ENCODE assay signal across 1 cellular context in genomic region chr11:47269829-47270305, GRCh38.
A peak's percentile ranks its signal among the peaks of the same experiment; 100 is the strongest.
TF ChIP-seq lines count a peak whose summit lies in the region.

Gene MADD, plus strand, starts transcription at chr11:47270133.

TF ChIP-seq in IMR-90, 13 proteins besides CTCF, POLR2A, EP300 and RAD21:
- TF ChIP-seq SMC3 (IDR thresholded peaks at IDR 0.05; ENCODE audit: low read depth, low read length) (no peak), NFE2L2 (IDR thresholded peaks at IDR 0.05; ENCODE audit: low read depth, low read length) (no peak), CHD1 (IDR thresholded peaks at IDR 0.05; ENCODE audit: low read depth, low read length) (no peak), MAZ (IDR thresholded peaks at IDR 0.05; ENCODE audit: borderline replicate concordance, low read depth, low read length) (peak; percentile 57; the same call in 1 of the 2 replicates), USF2 (IDR thresholded peaks at IDR 0.05; ENCODE audit: low read depth, low read length) (no peak), RCOR1 (IDR thresholded peaks at IDR 0.05; ENCODE audit: insufficient replicate concordance, low read length) (no peak), BHLHE40 (IDR thresholded peaks at IDR 0.05; ENCODE audit: low read depth, low read length) (peak; percentile 85), MXI1 (IDR thresholded peaks at IDR 0.05; ENCODE audit: borderline replicate concordance, low read depth, low read length) (no peak), FOS (IDR thresholded peaks at IDR 0.05; ENCODE audit: low read depth, low read length) (no peak), CEBPB (IDR thresholded peaks at IDR 0.05; ENCODE audit: low read depth, low read length) (no peak)
TF ChIP-seq in IMR-90: peak in this region for 2.
